Comparison of ENCODE assay signal across 8 cellular contexts in genomic region chr11:62380821-62381243, GRCh38. TPM values are rescaled to one million over a fixed set of nuclear protein-coding genes. Genes with fewer than 3 reads are reported as not detected.
DNase-seq lines count a peak whose midpoint lies in the region; ATAC-seq, FAIRE-seq and TF ChIP-seq lines count a peak whose summit lies in the region.
"Not testable (repeated sequence)": the region's sequence is repeated elsewhere in the genome, so short reads cannot be mapped to it uniquely, and the experiment has no call there.

No MANE protein-coding gene starts in this region.

- intact Hi-C loops in dorsolateral prefrontal cortex (cut with DNase I); kidney (cut with DNase I); gastrocnemius medialis (cut with DNase I; ENCODE audit: low total_unique reads): not testable (repeated sequence)

- H3K9me3 ChIP-seq in Peyer's patch; kidney (ENCODE audit: control insufficient read depth in 1 of 2, low read length in 2 of 2); gastrocnemius medialis: not testable (repeated sequence)

- peaks cover 67% of the 10 kb centered on the region for H3K27me3 Mint-ChIP-seq in activated CD8-positive, alpha-beta memory T cell treated with anti-CD3 and anti-CD28 coated beads, Interleukin-2, amount 10 ng/mL, durations not matched to agents 7 days and 5 days

- not testable (repeated sequence) for H3K27me3 ChIP-seq in Peyer's patch, dorsolateral prefrontal cortex, gastrocnemius medialis

- H3K4me3 ChIP-seq in Peyer's patch (peak overlapping the region in 1 of 4 donors; percentile 26), dorsolateral prefrontal cortex (peak overlapping the region in 49 of 59 donors; percentile 7 to 58 (median 30)), gastrocnemius medialis (peak overlapping the region in 1 of 4 donors; percentile 21)
- H3K4me3 ChIP-seq in kidney (ENCODE audit: low read length in 2 of 2), result not testable (repeated sequence)

- not testable (repeated sequence) for H3K27ac Mint-ChIP-seq in activated CD8-positive, alpha-beta memory T cell treated with anti-CD3 and anti-CD28 coated beads, Interleukin-2, amount 10 ng/mL, durations not matched to agents 7 days and 5 days

- not testable (repeated sequence) for H3K36me3 Mint-ChIP-seq in activated CD8-positive, alpha-beta memory T cell treated with anti-CD3 and anti-CD28 coated beads, Interleukin-2, amount 10 ng/mL, durations not matched to agents 7 days and 5 days

- not testable (repeated sequence) for H3K4me3 Mint-ChIP-seq in activated CD8-positive, alpha-beta memory T cell treated with anti-CD3 and anti-CD28 coated beads, Interleukin-2, amount 10 ng/mL, durations not matched to agents 7 days and 5 days

- TF ChIP-seq CTCF in GM13977 (IDR thresholded peaks at IDR 0.05; ENCODE audit: extremely low read depth, insufficient read depth, missing control alignments), result peak; percentile 84
- peak; percentile 68 to 89 (median 81) for TF ChIP-seq CTCF in Peyer's patch (IDR thresholded peaks at IDR 0.05)
- TF ChIP-seq CTCF in dorsolateral prefrontal cortex (IDR thresholded peaks at IDR 0.05 in 54 of 56, conservative IDR thresholded peaks at IDR 0.05 in 2 of 56; ENCODE audit: low read depth in 1 of 56, partially characterized antibody in 56 of 56), result peak; percentile 75 to 96 (median 90)
- peak; percentile 89 for TF ChIP-seq CTCF in kidney (IDR thresholded peaks at IDR 0.05; ENCODE audit: borderline replicate concordance, extremely low read depth, insufficient read depth)
- peak; percentile 45 to 90 (median 82) for TF ChIP-seq CTCF in gastrocnemius medialis (IDR thresholded peaks at IDR 0.05 in 4 of 5, conservative IDR thresholded peaks at IDR 0.05 in 1 of 5)

- not testable (repeated sequence) for H3K36me3 ChIP-seq in Peyer's patch; kidney (ENCODE audit: control insufficient read depth in 1 of 2, insufficient read depth in 2 of 2, low read length in 2 of 2); gastrocnemius medialis

- CTCF ChIA-PET in activated CD8-positive, alpha-beta memory T cell treated with anti-CD3 and anti-CD28 coated beads, Interleukin-2, amount 10 ng/mL, durations not matched to agents 7 days and 5 days (lab: Charles Lee), result interaction anchor here (1.1 to 1.6 kb wide), 7 partner anchors 9 to 162 kb away, joined by 3 to 9 read pairs (median 5); partner anchors contain the start of gene ASRGL1

- not testable (repeated sequence) for FAIRE-seq in kidney (lab: Jason Lieb, UNC)

- not testable (repeated sequence) for H3K9me3 Mint-ChIP-seq in activated CD8-positive, alpha-beta memory T cell treated with anti-CD3 and anti-CD28 coated beads, Interleukin-2, amount 10 ng/mL, durations not matched to agents 7 days and 5 days (ENCODE audit: low read depth)

- in situ Hi-C loops in GM13977 (cut with MboI; ENCODE audit: low pct_unique_long_range_greater_than_20kb, low sequenced_read_pairs, unreplicated experiment), result not testable (repeated sequence)
- in situ Hi-C loops in gastrocnemius medialis (cut with MboI; ENCODE audit: low sequenced_read_pairs in 4 of 4), result loop anchor here (10.0 to 25.0 kb wide), 3 partner anchors 306 to 481 kb away; partner anchors contain the start of genes LRRN4CL (in 2 of the 4) and UBXN1 (in 2 of the 4)

- H3K9ac ChIP-seq in kidney (ENCODE audit: low read length in 2 of 2), result peak overlapping the region in 1 of 2 donors; percentile 34

- DNase-seq in AG20443 (ENCODE audit: low spot score), result peak; percentile 69
- peak; percentile 53 for DNase-seq in GM13977 (ENCODE audit: low spot score)
- DNase-seq in NCI-H1417 treated with DMSO at 0.1 percent for 48 hours (lab: John Stamatoyannopoulos, UW), result peak; percentile 43
- peak in 2 of 3 donors; percentile 34 to 66 for DNase-seq in Peyer's patch
- peak; percentile 58 for DNase-seq in activated CD8-positive, alpha-beta memory T cell treated with anti-CD3 and anti-CD28 coated beads, Interleukin-2, amount 10 ng/mL, durations not matched to agents 7 days and 5 days
- peak in 6 of 10 donors; percentile 34 to 46 (median 41) for DNase-seq in dorsolateral prefrontal cortex
- not testable (repeated sequence) for DNase-seq in kidney, gastrocnemius medialis

- ATAC-seq in activated CD8-positive, alpha-beta memory T cell treated with anti-CD3 and anti-CD28 coated beads, Interleukin-2, amount 10 ng/mL, durations not matched to agents 7 days and 5 days, result peak; percentile 94
- ATAC-seq in gastrocnemius medialis, result peak; percentile 83 to 85

- H3K4me1 Mint-ChIP-seq in activated CD8-positive, alpha-beta memory T cell treated with anti-CD3 and anti-CD28 coated beads, Interleukin-2, amount 10 ng/mL, durations not matched to agents 7 days and 5 days, result not testable (repeated sequence)

- not testable (repeated sequence) for TF ChIP-seq POLR2A in Peyer's patch (IDR thresholded peaks at IDR 0.05); gastrocnemius medialis (IDR thresholded peaks at IDR 0.05)

- H3K27ac ChIP-seq in Peyer's patch; kidney (ENCODE audit: low read depth in 2 of 2, low read length in 2 of 2); gastrocnemius medialis: not testable (repeated sequence)
- H3K27ac ChIP-seq in dorsolateral prefrontal cortex, result peak overlapping the region in 56 of 59 donors; percentile 66 to 99 (median 94)

- H3K4me1 ChIP-seq in Peyer's patch; kidney (ENCODE audit: control insufficient read depth in 1 of 2, insufficient read depth in 1 of 2, low read depth in 1 of 2, low read length in 2 of 2); gastrocnemius medialis: not testable (repeated sequence)

RNA-seq across cellular contexts. Expression of gene SCGB1A1, which starts 38.0 kb away (rescaled TPM):
- total RNA-seq in Peyer's patch (not detected), dorsolateral prefrontal cortex (1 to 10 TPM in 15 of 120 experiments, not detected in 105; 1.1 to 3.2 (median 1.4) TPM), kidney (not detected), gastrocnemius medialis (not detected)
- not detected for total RNA-seq in activated CD8-positive, alpha-beta memory T cell treated with anti-CD3 and anti-CD28 coated beads, Interleukin-2, amount 10 ng/mL, durations not matched to agents 7 days and 5 days
- polyA plus RNA-seq in kidney (ENCODE audit: insufficient read depth, low read depth, low replicate concordance), result not detected

RNA-seq across cellular contexts. Expression of gene ASRGL1, which starts 43.6 kb away (rescaled TPM):
- total RNA-seq in Peyer's patch (10 to 100 TPM; 26.0 to 57.8 (median 29.8) TPM), dorsolateral prefrontal cortex (100 to 1,000 TPM in 11 of 120 experiments, 10 to 100 TPM in 109; 53.3 to 207 (median 76.0) TPM), kidney (62.2 TPM), gastrocnemius medialis (10 to 100 TPM in 2 of 4 donors, 1 to 10 TPM in 2; 6.4 to 24.6 (median 8.7) TPM)
- total RNA-seq in activated CD8-positive, alpha-beta memory T cell treated with anti-CD3 and anti-CD28 coated beads, Interleukin-2, amount 10 ng/mL, durations not matched to agents 7 days and 5 days, result 1 to 10 TPM; 3.7 to 9.0 TPM
- 85.6 TPM for polyA plus RNA-seq in kidney (ENCODE audit: insufficient read depth, low read depth, low replicate concordance)
